1 cellular context compared by ENCODE assay signal in genomic region chr3:51568041-51568440, GRCh38.
TF ChIP-seq lines count a peak whose summit lies in the region.

No MANE protein-coding gene starts in this region.

TF ChIP-seq in GM23338, 12 proteins besides CTCF, POLR2A, EP300 and RAD21 (continued from another document):
- no peak for TF ChIP-seq ZNF331 (CRISPR knock-in tag; IDR thresholded peaks at IDR 0.05; ENCODE audit: low read depth)
